22 cellular contexts compared by ENCODE assay signal in the genomic region with DNA sequence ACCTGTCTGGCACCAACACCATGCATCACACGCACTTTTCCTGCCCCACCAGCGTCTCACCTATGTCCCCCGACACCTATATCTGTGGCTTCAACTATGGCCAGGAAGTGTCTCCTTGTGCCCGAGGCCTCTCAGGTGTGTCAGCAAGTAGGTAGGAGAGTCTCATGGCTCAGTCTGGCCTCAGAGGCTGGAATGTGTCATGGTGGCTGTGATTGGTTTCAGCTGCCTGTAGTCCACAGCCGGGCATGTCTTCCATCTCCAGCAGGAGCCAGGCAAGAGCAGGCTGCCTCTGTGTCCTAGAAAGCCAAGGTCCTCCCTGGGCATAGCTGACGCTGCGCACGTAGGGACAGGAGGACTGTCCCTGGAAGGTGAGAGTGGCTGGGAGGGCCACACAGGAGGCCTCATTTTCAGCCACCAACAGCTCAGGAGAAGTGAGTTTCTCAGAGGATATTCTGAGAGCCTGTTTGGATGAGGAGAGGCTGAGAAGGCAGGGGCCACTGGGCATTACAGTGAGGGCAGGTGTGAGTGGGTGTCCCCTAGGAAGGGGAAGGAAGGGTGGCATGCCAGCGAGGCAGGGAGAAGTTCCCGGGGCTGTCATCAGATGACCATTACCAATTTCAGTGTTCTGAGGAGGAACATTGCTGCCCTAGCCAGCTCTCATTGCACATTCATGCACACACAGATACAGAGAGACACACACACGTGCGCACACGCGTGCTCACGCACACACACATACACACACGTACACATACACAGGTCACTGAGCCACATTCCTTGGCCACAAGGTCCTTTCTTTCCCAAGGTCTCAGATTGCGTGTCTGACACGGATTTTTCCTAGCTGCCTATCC. TPM values are rescaled to one million over a fixed set of nuclear protein-coding genes. Genes with fewer than 3 reads are reported as not detected.
DNase-seq lines count a peak whose midpoint lies in the region; ATAC-seq and TF ChIP-seq lines count a peak whose summit lies in the region.
"Had no signal": no experiment of that assay in that cellular context is flagged by ENCODE, and none has a peak within 500 bp of the region (broad histone marks: within the 10 kb centered on the region; RNA-seq: fewer than 3 reads in every experiment).

No MANE protein-coding gene starts in this region.

- DNase-seq in IMR-90 = no peak
- no peak for DNase-seq in choroid plexus epithelial cell (ENCODE audit: low read depth)
- peak in 1 of 3 donors; percentile 52 for DNase-seq in right lobe of liver
- DNase-seq in suprapubic skin (ENCODE audit: low spot score in 2 of 2) = peak; percentile 38 to 48
- DNase-seq in activated CD4-positive, alpha-beta T cell treated with anti-CD3 and anti-CD28 coated beads, Interleukin-2, amount 10 ng/mL, durations not matched to agents 24 days and 14 days = no peak
- no peak for DNase-seq in nephron progenitor cell
- DNase-seq in CD8-positive, alpha-beta memory T cell = no peak
- no peak for DNase-seq in activated naive CD4-positive, alpha-beta T cell treated with Interleukin-2 at 50 U/mL for 16 hours
- DNase-seq: activated CD4-positive, alpha-beta T cell treated with anti-CD3 and anti-CD28 coated beads for 36 hours; activated naive CD8-positive, alpha-beta T cell treated with anti-CD3 and anti-CD28 coated beads, Interleukin-2, amount 10 ng/mL, durations not matched to agents 7 days and 5 days; CD4-positive, alpha-beta T cell; gastrocnemius medialis; GDM1; GOT3; naive B cell; NCI-H1048; NCI-H2081 treated with DMSO at 0.1 percent for 48 hours; RPMI8226; sigmoid colon had no signal

- POLR2A ChIA-PET in IMR-90 (lab: Charles Lee; ENCODE audit: unreplicated experiment) = no interaction called here
- POLR2A ChIA-PET in CD8-positive, alpha-beta memory T cell (lab: Charles Lee) = no interaction called here

- H2BK20ac ChIP-seq in IMR-90 (ENCODE audit: low read depth, low read length) = no peak overlapping the region

- CTCF ChIA-PET in IMR-90 (lab: Yijun Ruan, JAX) = no interaction called here
- CTCF ChIA-PET in CD8-positive, alpha-beta memory T cell (lab: Charles Lee) = no interaction called here

- no peak overlapping the region for H3K27ac Mint-ChIP-seq in activated CD4-positive, alpha-beta T cell treated with anti-CD3 and anti-CD28 coated beads, Interleukin-2, amount 10 ng/mL, durations not matched to agents 24 days and 14 days
- H3K27ac Mint-ChIP-seq in nephron progenitor cell = no peak overlapping the region
- H3K27ac Mint-ChIP-seq in CD8-positive, alpha-beta memory T cell = no peak overlapping the region
- H3K27ac Mint-ChIP-seq: activated CD4-positive, alpha-beta T cell treated with anti-CD3 and anti-CD28 coated beads for 36 hours; activated naive CD8-positive, alpha-beta T cell treated with anti-CD3 and anti-CD28 coated beads, Interleukin-2, amount 10 ng/mL, durations not matched to agents 7 days and 5 days; activated T-helper 2 cell treated with anti-CD3 and anti-CD28 coated beads, Interferon-gamma antibody, Interleukin-2, Interleukin-4, amounts not matched to agents 10 μg/mL and 5 μg/mL and 100 μg/mL, durations not matched to agents 14 hours and 24 hours and 36 hours; CD4-positive, alpha-beta T cell; memory B cell; naive B cell had no signal

- H3K4me3 ChIP-seq in IMR-90 (ENCODE audit: insufficient read depth, low read depth, low read length) = no peak overlapping the region
- H3K4me3 ChIP-seq in choroid plexus epithelial cell (ENCODE audit: low read depth, low read length) = no peak overlapping the region
- no peak overlapping the region for H3K4me3 ChIP-seq in right lobe of liver
- no peak overlapping the region for H3K4me3 ChIP-seq in suprapubic skin
- H3K4me3 ChIP-seq in CD8-positive, alpha-beta memory T cell (ENCODE audit: low read length) = no peak overlapping the region
- H3K4me3 ChIP-seq: gastrocnemius medialis, ovary, sigmoid colon had no signal

- H4K8ac ChIP-seq in IMR-90 (ENCODE audit: low read depth in 2 of 2, low read length in 2 of 2) = no peak overlapping the region

- TF ChIP-seq RAD21 in IMR-90 (IDR thresholded peaks at IDR 0.05; ENCODE audit: low read length) = no peak

- no peaks in the 10 kb centered on the region for H3K79me1 ChIP-seq in IMR-90 (ENCODE audit: low read depth in 1 of 2, low read length in 2 of 2)

- H3K18ac ChIP-seq in IMR-90 (ENCODE audit: low read depth, low read length) = no peak overlapping the region

- ATAC-seq in IMR-90 (ENCODE audit: low read depth) (no peak), right lobe of liver (no peak)
- ATAC-seq: activated CD4-positive, alpha-beta T cell treated with anti-CD3 and anti-CD28 coated beads for 36 hours; gastrocnemius medialis had no signal

- in situ Hi-C loops in IMR-90 (cut with MboI; ENCODE audit: low sequenced_read_pairs) = no loop called here

- no peak for TF ChIP-seq EP300 in suprapubic skin (IDR thresholded peaks at IDR 0.05)

- H2AK5ac ChIP-seq in IMR-90 (ENCODE audit: low read depth, low read length) = 0 out of 2 replicates have a peak overlapping the region, but pooled peaks have one; percentile 5

- no peak overlapping the region for H2AK9ac ChIP-seq in IMR-90 (replicated peaks; ENCODE audit: low read depth, low read length, poor library complexity)

- no peak overlapping the region for H4K91ac ChIP-seq in IMR-90 (ENCODE audit: insufficient read depth, low read depth, low read length)

- intact Hi-C loops in IMR-90 (cut with micrococcal nuclease) = no loop called here
- intact Hi-C loops in right lobe of liver (cut with DNase I) = no loop called here
- intact Hi-C loops in activated CD4-positive, alpha-beta T cell treated with anti-CD3 and anti-CD28 coated beads, Interleukin-2, amount 10 ng/mL, durations not matched to agents 24 days and 14 days (cut with micrococcal nuclease) = no loop called here

- H3K27ac ChIP-seq in IMR-90 (ENCODE audit: insufficient read depth, low read length) (no peak overlapping the region), right lobe of liver (peak overlapping the region in 2 of 3 donors; percentile 87 to 88), suprapubic skin (peak overlapping the region; percentile 73)
- no peak overlapping the region for H3K27ac ChIP-seq in CD8-positive, alpha-beta memory T cell (ENCODE audit: low read depth, low read length)
- H3K27ac ChIP-seq: gastrocnemius medialis, ovary, sigmoid colon had no signal

- BruUV-seq in IMR-90 (replicated peaks; lab: Mats Ljungman, UMichigan) = no TSS peak

- no peak overlapping the region for H3K4ac ChIP-seq in IMR-90 (ENCODE audit: low read depth, low read length)

- no peak overlapping the region for H3K23ac ChIP-seq in IMR-90 (ENCODE audit: low read depth, low read length)

- H2BK120ac ChIP-seq in IMR-90 (ENCODE audit: low read depth, low read length) = no peak overlapping the region

- H2AFZ ChIP-seq in IMR-90 (replicated peaks; ENCODE audit: low read length, poor library complexity) = no peak overlapping the region

- no peak overlapping the region for H2BK5ac ChIP-seq in IMR-90 (ENCODE audit: low read depth, low read length, poor library complexity, severe bottlenecking)

- H3K4me3 Mint-ChIP-seq in activated CD4-positive, alpha-beta T cell treated with anti-CD3 and anti-CD28 coated beads, Interleukin-2, amount 10 ng/mL, durations not matched to agents 24 days and 14 days = no peak overlapping the region
- H3K4me3 Mint-ChIP-seq in nephron progenitor cell = no peak overlapping the region
- no peak overlapping the region for H3K4me3 Mint-ChIP-seq in CD8-positive, alpha-beta memory T cell
- H3K4me3 Mint-ChIP-seq: activated CD4-positive, alpha-beta T cell treated with anti-CD3 and anti-CD28 coated beads for 36 hours; activated naive CD8-positive, alpha-beta T cell treated with anti-CD3 and anti-CD28 coated beads, Interleukin-2, amount 10 ng/mL, durations not matched to agents 7 days and 5 days; CD4-positive, alpha-beta T cell; memory B cell had no signal

- no peak for TF ChIP-seq POLR2A in IMR-90 (IDR thresholded peaks at IDR 0.05; ENCODE audit: low read depth, low read length)
- no peak for TF ChIP-seq POLR2A in right lobe of liver (IDR thresholded peaks at IDR 0.05)
- TF ChIP-seq POLR2A in suprapubic skin (IDR thresholded peaks at IDR 0.05) = no peak

- no peak for TF ChIP-seq CTCF in IMR-90 (conservative IDR thresholded peaks at IDR 0.05; ENCODE audit: low read depth, low read length)
- TF ChIP-seq CTCF in choroid plexus epithelial cell (conservative IDR thresholded peaks at IDR 0.05; ENCODE audit: low read depth, low read length) = peak; percentile 11
- peak in 1 of 4 donors; percentile 9 for TF ChIP-seq CTCF in right lobe of liver (IDR thresholded peaks at IDR 0.05)
- TF ChIP-seq CTCF in suprapubic skin (IDR thresholded peaks at IDR 0.05) = peak in 1 of 2 donors; percentile 11
- TF ChIP-seq CTCF in nephron progenitor cell (IDR thresholded peaks at IDR 0.05) = no peak

- H3K56ac ChIP-seq in IMR-90 (ENCODE audit: extremely low read depth, insufficient read depth, low read length) = no peak overlapping the region

- peaks cover 4% of the 10 kb centered on the region for H3K9me1 ChIP-seq in IMR-90 (ENCODE audit: insufficient read depth, low read length)

- H3K9me3 Mint-ChIP-seq in activated CD4-positive, alpha-beta T cell treated with anti-CD3 and anti-CD28 coated beads, Interleukin-2, amount 10 ng/mL, durations not matched to agents 24 days and 14 days = no peaks in the 10 kb centered on the region
- no peaks in the 10 kb centered on the region for H3K9me3 Mint-ChIP-seq in nephron progenitor cell
- H3K9me3 Mint-ChIP-seq in CD8-positive, alpha-beta memory T cell = no peaks in the 10 kb centered on the region
- H3K9me3 Mint-ChIP-seq: activated naive CD8-positive, alpha-beta T cell treated with anti-CD3 and anti-CD28 coated beads, Interleukin-2, amount 10 ng/mL, durations not matched to agents 7 days and 5 days; activated T-helper 2 cell treated with anti-CD3 and anti-CD28 coated beads, Interferon-gamma antibody, Interleukin-2, Interleukin-4, amounts not matched to agents 10 μg/mL and 5 μg/mL and 100 μg/mL, durations not matched to agents 14 hours and 24 hours and 36 hours; CD4-positive, alpha-beta T cell; memory B cell; naive B cell had no signal

- peaks cover 4% of the 10 kb centered on the region for H3K27me3 Mint-ChIP-seq in activated CD4-positive, alpha-beta T cell treated with anti-CD3 and anti-CD28 coated beads, Interleukin-2, amount 10 ng/mL, durations not matched to agents 24 days and 14 days
- H3K27me3 Mint-ChIP-seq in nephron progenitor cell (ENCODE audit: low read depth, poor library complexity) = peaks cover 8% of the 10 kb centered on the region
- H3K27me3 Mint-ChIP-seq in CD8-positive, alpha-beta memory T cell = peaks cover 0 to 6% of the 10 kb centered on the region in 2 donors
- H3K27me3 Mint-ChIP-seq: activated CD4-positive, alpha-beta T cell treated with anti-CD3 and anti-CD28 coated beads for 36 hours; activated naive CD8-positive, alpha-beta T cell treated with anti-CD3 and anti-CD28 coated beads, Interleukin-2, amount 10 ng/mL, durations not matched to agents 7 days and 5 days; CD4-positive, alpha-beta T cell had no signal

- no peak overlapping the region for H4K5ac ChIP-seq in IMR-90 (ENCODE audit: low read depth, low read length)

- H3K4me2 ChIP-seq in IMR-90 (ENCODE audit: low read depth, low read length) = no peak overlapping the region

- no peaks in the 10 kb centered on the region for H4K20me1 ChIP-seq in IMR-90 (ENCODE audit: insufficient read depth, low read length)

- no peaks in the 10 kb centered on the region for H3K4me1 Mint-ChIP-seq in activated CD4-positive, alpha-beta T cell treated with anti-CD3 and anti-CD28 coated beads, Interleukin-2, amount 10 ng/mL, durations not matched to agents 24 days and 14 days
- H3K4me1 Mint-ChIP-seq in nephron progenitor cell = peaks cover 33% of the 10 kb centered on the region
- no peaks in the 10 kb centered on the region for H3K4me1 Mint-ChIP-seq in CD8-positive, alpha-beta memory T cell
- H3K4me1 Mint-ChIP-seq: activated CD4-positive, alpha-beta T cell treated with anti-CD3 and anti-CD28 coated beads for 36 hours; activated naive CD8-positive, alpha-beta T cell treated with anti-CD3 and anti-CD28 coated beads, Interleukin-2, amount 10 ng/mL, durations not matched to agents 7 days and 5 days; memory B cell; naive B cell had no signal

- H3K9me3 ChIP-seq in IMR-90 (ENCODE audit: control insufficient read depth, insufficient read depth, low read length) (no peaks in the 10 kb centered on the region), right lobe of liver (no peaks in the 10 kb centered on the region), suprapubic skin (no peaks in the 10 kb centered on the region)
- H3K9me3 ChIP-seq in CD8-positive, alpha-beta memory T cell (ENCODE audit: low read length) = no peaks in the 10 kb centered on the region
- H3K9me3 ChIP-seq: gastrocnemius medialis, ovary, sigmoid colon had no signal

- no peak overlapping the region; the same call in 1 of the 2 replicates for H3K14ac ChIP-seq in IMR-90 (replicated peaks; ENCODE audit: low read depth, low read length)

- H3K36me3 ChIP-seq in IMR-90 (ENCODE audit: control insufficient read depth, insufficient read depth, low read length) (no peaks in the 10 kb centered on the region), right lobe of liver (no peaks in the 10 kb centered on the region), suprapubic skin (no peaks in the 10 kb centered on the region)
- no peaks in the 10 kb centered on the region for H3K36me3 ChIP-seq in CD8-positive, alpha-beta memory T cell (ENCODE audit: insufficient read depth, low read length)
- H3K36me3 ChIP-seq: gastrocnemius medialis, ovary, sigmoid colon had no signal

- WGBS in IMR-90 (ENCODE audit: extremely low coverage in 2 of 2, insufficient read length in 1 of 2), 2 experiments = 66% methylated on average over 5 of the region's 18 CpGs; no CpG with 5 or more reads in 1 of the 2 experiments
- 75% methylated on average over 6 of the region's 18 CpGs for WGBS in right lobe of liver (ENCODE audit: insufficient coverage, low coverage, low lambda C conversion rate, missing lambda C conversion rate)
- WGBS in suprapubic skin = 77% methylated on average over 18 of the region's 18 CpGs

- H3K27me3 ChIP-seq in IMR-90 (ENCODE audit: control insufficient read depth, insufficient read depth, low read length) (0 out of 2 replicates have a peak, but pooled peaks cover 3% of the 10 kb centered on the region), right lobe of liver (no peaks in the 10 kb centered on the region), suprapubic skin (no peaks in the 10 kb centered on the region)
- H3K27me3 ChIP-seq in CD8-positive, alpha-beta memory T cell (ENCODE audit: insufficient read depth, low read length, poor library complexity, severe bottlenecking) = no peaks in the 10 kb centered on the region
- H3K27me3 ChIP-seq: gastrocnemius medialis, ovary, sigmoid colon had no signal

- dilution Hi-C loops in IMR-90 (cut with HindIII; ENCODE audit: low sequenced_read_pairs, unreplicated experiment) = no loop called here

- H3K36me3 Mint-ChIP-seq in activated CD4-positive, alpha-beta T cell treated with anti-CD3 and anti-CD28 coated beads, Interleukin-2, amount 10 ng/mL, durations not matched to agents 24 days and 14 days (ENCODE audit: low read depth) = no peaks in the 10 kb centered on the region
- no peaks in the 10 kb centered on the region for H3K36me3 Mint-ChIP-seq in nephron progenitor cell (ENCODE audit: low read depth)
- no peaks in the 10 kb centered on the region for H3K36me3 Mint-ChIP-seq in CD8-positive, alpha-beta memory T cell
- H3K36me3 Mint-ChIP-seq: activated naive CD8-positive, alpha-beta T cell treated with anti-CD3 and anti-CD28 coated beads, Interleukin-2, amount 10 ng/mL, durations not matched to agents 7 days and 5 days; memory B cell; naive B cell had no signal

- no peak overlapping the region; the same call in 2 of the 3 replicates for H2BK15ac ChIP-seq in IMR-90 (ENCODE audit: low read depth, low read length)

- H3K4me1 ChIP-seq in IMR-90 (ENCODE audit: control insufficient read depth, insufficient read depth, low read length) (no peaks in the 10 kb centered on the region), right lobe of liver (peaks cover 0 to 58% (median 31%) of the 10 kb centered on the region in 4 donors), suprapubic skin (peaks cover 41% of the 10 kb centered on the region)
- H3K4me1 ChIP-seq in CD8-positive, alpha-beta memory T cell (ENCODE audit: insufficient read depth, low read length) = no peaks in the 10 kb centered on the region
- H3K4me1 ChIP-seq: gastrocnemius medialis, sigmoid colon had no signal

- no peak overlapping the region for H3K9ac ChIP-seq in IMR-90 (ENCODE audit: low read depth, low read length)

RNA-seq across cellular contexts. Expression of gene SDC1, which starts 47.1 kb away (rescaled TPM):
- total RNA-seq in IMR-90 (2012; rRNA removed) = 22.0 and 23.6 TPM in 2 replicates
- polyA plus RNA-seq in IMR-90 (2012; rRNA removed) = 28.3 and 38.8 TPM in 2 replicates
- polyA plus RNA-seq in IMR-90 (2012; cell fraction: cytosol; rRNA removed) = 21.6 and 39.0 TPM in 2 replicates
- 9.4 and 21.6 TPM in 2 replicates for polyA plus RNA-seq in IMR-90 (2012; cell fraction: nucleus; rRNA removed; ENCODE audit: low replicate concordance)
- total RNA-seq in right lobe of liver = 100 to 1,000 TPM; 260 to 452 (median 415) TPM
- 100 to 1,000 TPM; 258 to 892 (median 636) TPM for total RNA-seq in suprapubic skin
- total RNA-seq in activated CD4-positive, alpha-beta T cell treated with anti-CD3 and anti-CD28 coated beads, Interleukin-2, amount 10 ng/mL, durations not matched to agents 24 days and 14 days = 0.63 and 1.1 TPM in 2 replicates
- total RNA-seq in CD8-positive, alpha-beta memory T cell = under 1 TPM; 0.13 to 0.27 TPM
- not detected for polyA plus RNA-seq in CD8-positive, alpha-beta memory T cell
- total RNA-seq: CD4-positive, alpha-beta T cell had no signal

Comparison
In these comparisons a context has a peak if more than half of its experiments do, and no peak if none do; other contexts are left out.
1. DNase-seq: peak in suprapubic skin (2 of 2); none in IMR-90 (single experiment), choroid plexus epithelial cell (single experiment), activated CD4-positive, alpha-beta T cell treated with anti-CD3 and anti-CD28 coated beads, Interleukin-2, amount 10 ng/mL, durations not matched to agents 24 days and 14 days (single experiment), nephron progenitor cell (single experiment), CD8-positive, alpha-beta memory T cell (0 of 5) and activated naive CD4-positive, alpha-beta T cell treated with Interleukin-2 at 50 U/mL for 16 hours (single experiment).
2. H3K27ac ChIP-seq: peak in right lobe of liver (2 of 3) and suprapubic skin (single experiment); none in IMR-90 (single experiment) and CD8-positive, alpha-beta memory T cell (single experiment).
3. RNA of gene SDC1, which starts 47.1 kb away (total RNA-seq): 258 to 892 TPM in suprapubic skin, 260 to 452 TPM in right lobe of liver and 22.0 to 23.6 TPM in IMR-90; 0.63 to 1.1 TPM in activated CD4-positive, alpha-beta T cell treated with anti-CD3 and anti-CD28 coated beads, Interleukin-2, amount 10 ng/mL, durations not matched to agents 24 days and 14 days and 0.13 to 0.27 TPM in CD8-positive, alpha-beta memory T cell; every median in the first group is over 10 times any median in the second.